ENCODE assay signal across 7 cellular contexts in genomic region chr2:241318830-241319229, GRCh38. TPM values are rescaled to one million over a fixed set of nuclear protein-coding genes. Genes with fewer than 3 reads are reported as not detected.
A peak's percentile ranks its signal among the peaks of the same experiment; 100 is the strongest.
DNase-seq lines count a peak whose midpoint lies in the region; ATAC-seq, FAIRE-seq and TF ChIP-seq lines count a peak whose summit lies in the region.
"Not testable (repeated sequence)": the region's sequence is repeated elsewhere in the genome, so short reads cannot be mapped to it uniquely, and the experiment has no call there.

No MANE protein-coding gene starts in this region.

- POLR2A ChIA-PET in CD8-positive, alpha-beta memory T cell (lab: Charles Lee): not testable (repeated sequence)
- POLR2A ChIA-PET in WTC11 (lab: Charles Lee): interaction anchor here (0.6 kb wide), 1 partner anchor 103 kb away, joined by 3 read pairs; no protein-coding TSS in a partner anchor

- peaks cover 91% of the 10 kb centered on the region for H3K79me2 ChIP-seq in Loucy (ENCODE audit: insufficient read depth, low read length)
- peaks cover 92% of the 10 kb centered on the region for H3K79me2 ChIP-seq in keratinocyte (ENCODE audit: control insufficient read depth, insufficient read depth, low read length)

- H3K4me2 ChIP-seq in Loucy (ENCODE audit: low read depth, low read length, poor library complexity, severe bottlenecking): peak overlapping the region; percentile 96
- peak overlapping the region; percentile 26 for H3K4me2 ChIP-seq in keratinocyte (ENCODE audit: control insufficient read depth, extremely low read depth, insufficient read depth, low read depth, low read length)

- H3K27me3 ChIP-seq in CD8-positive, alpha-beta memory T cell (ENCODE audit: insufficient read depth, low read length, poor library complexity, severe bottlenecking); Loucy (ENCODE audit: insufficient read depth, low read length, poor library complexity, severe bottlenecking); endodermal cell (ENCODE audit: control insufficient read depth, insufficient read depth, low read length, poor library complexity, severe bottlenecking); keratinocyte (ENCODE audit: control insufficient read depth, extremely low read depth, insufficient read depth, low read length): not testable (repeated sequence)

- CTCF ChIA-PET in CD8-positive, alpha-beta memory T cell (lab: Charles Lee); WTC11 (lab: Charles Lee): not testable (repeated sequence)

- H2AFZ ChIP-seq in Loucy (ENCODE audit: low read length); keratinocyte (ENCODE audit: control insufficient read depth, low read length): not testable (repeated sequence)

- H3K27ac ChIP-seq in CD8-positive, alpha-beta memory T cell (ENCODE audit: low read depth, low read length); endodermal cell (ENCODE audit: low read depth, low read length); keratinocyte (ENCODE audit: control insufficient read depth, insufficient read depth, low read length): not testable (repeated sequence)

- not testable (repeated sequence) for TF ChIP-seq CTCF in Loucy (conservative IDR thresholded peaks at IDR 0.05; ENCODE audit: low read length); WTC11 (IDR thresholded peaks at IDR 0.05); endodermal cell (conservative IDR thresholded peaks at IDR 0.05); keratinocyte (optimal IDR thresholded peaks at IDR 0.05 in 1 of 3, IDR thresholded peaks at IDR 0.05 in 1 of 3, conservative IDR thresholded peaks at IDR 0.05 in 1 of 3; ENCODE audit: extremely low read depth in 1 of 3, insufficient read depth in 2 of 3, low read length in 3 of 3); osteocyte (IDR thresholded peaks at IDR 0.05)

- peak overlapping the region in 6 of 7 donors; percentile 0 to 99 (median 97) for H3K4me3 Mint-ChIP-seq in CD8-positive, alpha-beta memory T cell
- H3K4me3 Mint-ChIP-seq in WTC11: peak overlapping the region; percentile 99
- H3K4me3 Mint-ChIP-seq in activated naive CD8-positive, alpha-beta T cell: peak overlapping the region; percentile 97
- peak overlapping the region; percentile 95 for H3K4me3 Mint-ChIP-seq in endodermal cell
- H3K4me3 Mint-ChIP-seq in osteocyte (ENCODE audit: unreplicated experiment): peak overlapping the region; percentile 97

- not testable (repeated sequence) for ATAC-seq in WTC11

- not testable (repeated sequence) for H3K9me2 ChIP-seq in Loucy (replicated peaks; ENCODE audit: low read depth, low read length)

- not testable (repeated sequence) for H3K36me3 ChIP-seq in CD8-positive, alpha-beta memory T cell (ENCODE audit: insufficient read depth, low read length); Loucy (ENCODE audit: insufficient read depth, low read length)
- H3K36me3 ChIP-seq in endodermal cell (ENCODE audit: control insufficient read depth, insufficient read depth, low read length): peaks cover 41% of the 10 kb centered on the region
- peaks cover 0 to 12% of the 10 kb centered on the region in 2 experiments for H3K36me3 ChIP-seq in keratinocyte (ENCODE audit: control insufficient read depth in 2 of 2, extremely low read depth in 1 of 2, insufficient read depth in 2 of 2, low read length in 2 of 2)

- not testable (repeated sequence) for FAIRE-seq in keratinocyte (lab: Jason Lieb, UNC)

- 87 to 92% methylated on average over 4 to 6 of the region's 6 CpGs for WGBS in endodermal cell (ENCODE audit: insufficient coverage in 1 of 2, insufficient read length in 1 of 2), 2 experiments

- dilution Hi-C loops in keratinocyte (cut with MboI; ENCODE audit: extremely low pct_ligation_motif_present, low sequenced_read_pairs): not testable (repeated sequence)

- H4K20me1 ChIP-seq in Loucy (ENCODE audit: insufficient read depth, low read length, poor library complexity, severe bottlenecking): peaks cover 73% of the 10 kb centered on the region
- H4K20me1 ChIP-seq in keratinocyte (ENCODE audit: control insufficient read depth, extremely low read depth, insufficient read depth, low read length): not testable (repeated sequence)

- H3K9me3 ChIP-seq in CD8-positive, alpha-beta memory T cell (ENCODE audit: low read length); Loucy (ENCODE audit: insufficient read depth, low read depth, low read length); endodermal cell (ENCODE audit: control insufficient read depth, low read length); keratinocyte (ENCODE audit: control insufficient read depth, low read depth, low read length): not testable (repeated sequence)

- not testable (repeated sequence) for H3K27me3 Mint-ChIP-seq in CD8-positive, alpha-beta memory T cell; WTC11 (ENCODE audit: low read depth); activated naive CD8-positive, alpha-beta T cell; endodermal cell (ENCODE audit: insufficient read depth); osteocyte (ENCODE audit: unreplicated experiment)

- H3K9ac ChIP-seq in Loucy (ENCODE audit: low read depth, low read length, poor library complexity, severe bottlenecking): peak overlapping the region; percentile 100
- H3K9ac ChIP-seq in endodermal cell (ENCODE audit: extremely low read depth, low read length, poor library complexity, severe bottlenecking); keratinocyte (ENCODE audit: control insufficient read depth, extremely low read depth, insufficient read depth, low read length): not testable (repeated sequence)

- peaks cover 65 to 77% (median 72%) of the 10 kb centered on the region in 3 donors for H3K4me1 Mint-ChIP-seq in CD8-positive, alpha-beta memory T cell
- peaks cover 56% of the 10 kb centered on the region for H3K4me1 Mint-ChIP-seq in WTC11
- H3K4me1 Mint-ChIP-seq in activated naive CD8-positive, alpha-beta T cell (ENCODE audit: low read depth): peaks cover 57% of the 10 kb centered on the region
- H3K4me1 Mint-ChIP-seq in endodermal cell: peaks cover 55% of the 10 kb centered on the region
- H3K4me1 Mint-ChIP-seq in osteocyte (ENCODE audit: unreplicated experiment): peaks cover 64% of the 10 kb centered on the region

- peaks cover 0 to 60% (median 4%) of the 10 kb centered on the region in 3 donors for H3K36me3 Mint-ChIP-seq in CD8-positive, alpha-beta memory T cell
- H3K36me3 Mint-ChIP-seq in WTC11: peaks cover 17% of the 10 kb centered on the region
- H3K36me3 Mint-ChIP-seq in activated naive CD8-positive, alpha-beta T cell: peaks cover 15% of the 10 kb centered on the region
- H3K36me3 Mint-ChIP-seq in endodermal cell (ENCODE audit: low read depth): peaks cover 25% of the 10 kb centered on the region
- peaks cover 18% of the 10 kb centered on the region for H3K36me3 Mint-ChIP-seq in osteocyte (ENCODE audit: unreplicated experiment)

- not testable (repeated sequence) for H3K9me3 Mint-ChIP-seq in CD8-positive, alpha-beta memory T cell; WTC11; activated naive CD8-positive, alpha-beta T cell (ENCODE audit: low read depth); endodermal cell; osteocyte (ENCODE audit: unreplicated experiment)

- H3F3A ChIP-seq in Loucy (ENCODE audit: low read depth): not testable (repeated sequence)

- H3K4me3 ChIP-seq in CD8-positive, alpha-beta memory T cell (ENCODE audit: low read length); keratinocyte (ENCODE audit: control insufficient read depth in 2 of 3, extremely low read depth in 1 of 3, insufficient read depth in 2 of 3, low read depth in 1 of 3, low read length in 3 of 3): not testable (repeated sequence)
- H3K4me3 ChIP-seq in Loucy (ENCODE audit: low read length, poor library complexity, severe bottlenecking) (peak overlapping the region; percentile 99), endodermal cell (ENCODE audit: low read length) (peak overlapping the region; percentile 99)

- H3K9me1 ChIP-seq in keratinocyte (ENCODE audit: control insufficient read depth, extremely low read depth, insufficient read depth, low read length): not testable (repeated sequence)

- peaks cover 57% of the 10 kb centered on the region for H3K4me1 ChIP-seq in CD8-positive, alpha-beta memory T cell (ENCODE audit: insufficient read depth, low read length)
- H3K4me1 ChIP-seq in Loucy (ENCODE audit: insufficient read depth, low read length, poor library complexity, severe bottlenecking) (peaks cover 63% of the 10 kb centered on the region), keratinocyte (ENCODE audit: control insufficient read depth, extremely low read depth, insufficient read depth, low read length) (peaks cover 28% of the 10 kb centered on the region)
- not testable (repeated sequence) for H3K4me1 ChIP-seq in endodermal cell (ENCODE audit: control insufficient read depth, insufficient read depth, low read length)

- peak overlapping the region in 5 of 8 donors; percentile 6 to 73 (median 31) for H3K27ac Mint-ChIP-seq in CD8-positive, alpha-beta memory T cell
- H3K27ac Mint-ChIP-seq in WTC11: peak overlapping the region; percentile 57
- H3K27ac Mint-ChIP-seq in activated naive CD8-positive, alpha-beta T cell; endodermal cell; osteocyte (ENCODE audit: unreplicated experiment): not testable (repeated sequence)

- DNase-seq in CD8-positive, alpha-beta memory T cell; WTC11 (ENCODE audit: low spot score); endodermal cell; keratinocyte (ENCODE audit: low read depth, low spot score); osteocyte (ENCODE audit: extremely low spot score, unreplicated experiment): not testable (repeated sequence)

RNA-seq across cellular contexts. Expression of gene SEPTIN2, which starts 3.1 kb away (rescaled TPM):
- 100 to 1,000 TPM; 301 to 319 TPM for total RNA-seq in CD8-positive, alpha-beta memory T cell
- polyA plus RNA-seq in CD8-positive, alpha-beta memory T cell: 187 TPM
- total RNA-seq in WTC11 (2021): 347 to 354 TPM (median 353 TPM) in 3 replicates
- 100 to 1,000 TPM; 365 to 380 TPM for total RNA-seq in endodermal cell
- 409 TPM for polyA plus RNA-seq in endodermal cell (2013, experiment 1 of 2)
- polyA plus RNA-seq in endodermal cell (2013, experiment 2 of 2): 399 TPM
- polyA plus RNA-seq in keratinocyte: 324 to 644 TPM (median 510 TPM) in 3 replicates
- polyA plus RNA-seq in keratinocyte (2011; ENCODE audit: low read depth): 185 TPM
- polyA plus RNA-seq in keratinocyte (2011; cell fraction: cytosol; rRNA removed): 277 and 576 TPM in 2 replicates
- 398 and 533 TPM in 2 replicates for polyA plus RNA-seq in keratinocyte (2011; cell fraction: nucleus; rRNA removed)
- polyA plus RNA-seq in keratinocyte (2012; ENCODE audit: low replicate concordance): 94.9 and 264 TPM in 2 replicates
- polyA minus RNA-seq in keratinocyte: 305 to 502 TPM (median 363 TPM) in 3 replicates
- 194 TPM for polyA minus RNA-seq in keratinocyte (2011; cell fraction: cytosol; rRNA and poly(A)+ RNA removed)
- 150 and 330 TPM in 2 replicates for polyA minus RNA-seq in keratinocyte (2011; cell fraction: nucleus; rRNA and poly(A)+ RNA removed)
- total RNA-seq in osteocyte: 547 and 557 TPM in 2 replicates

RNA-seq across cellular contexts. Expression of gene HDLBP, which starts 3.4 kb away (rescaled TPM):
- total RNA-seq in CD8-positive, alpha-beta memory T cell: 100 to 1,000 TPM; 307 to 313 TPM
- polyA plus RNA-seq in CD8-positive, alpha-beta memory T cell: 70.0 TPM
- 330 to 368 TPM (median 346 TPM) in 3 replicates for total RNA-seq in WTC11 (2021)
- 100 to 1,000 TPM; 344 to 374 TPM for total RNA-seq in endodermal cell
- 216 TPM for polyA plus RNA-seq in endodermal cell (2013, experiment 1 of 2)
- 217 TPM for polyA plus RNA-seq in endodermal cell (2013, experiment 2 of 2)
- 266 to 471 TPM (median 289 TPM) in 3 replicates for polyA plus RNA-seq in keratinocyte
- 396 TPM for polyA plus RNA-seq in keratinocyte (2011; ENCODE audit: low read depth)
- polyA plus RNA-seq in keratinocyte (2011; cell fraction: cytosol; rRNA removed): 382 and 489 TPM in 2 replicates
- polyA plus RNA-seq in keratinocyte (2011; cell fraction: nucleus; rRNA removed): 398 and 452 TPM in 2 replicates
- 236 and 353 TPM in 2 replicates for polyA plus RNA-seq in keratinocyte (2012; ENCODE audit: low replicate concordance)
- 439 to 717 TPM (median 544 TPM) in 3 replicates for polyA minus RNA-seq in keratinocyte
- polyA minus RNA-seq in keratinocyte (2011; cell fraction: cytosol; rRNA and poly(A)+ RNA removed): 476 TPM
- polyA minus RNA-seq in keratinocyte (2011; cell fraction: nucleus; rRNA and poly(A)+ RNA removed): 226 and 405 TPM in 2 replicates
- total RNA-seq in osteocyte: 839 and 856 TPM in 2 replicates

RNA-seq across cellular contexts. Expression of gene FARP2, which starts 37.3 kb away (rescaled TPM):
- 10 to 100 TPM; 32.8 to 36.0 TPM for total RNA-seq in CD8-positive, alpha-beta memory T cell
- 10.4 TPM for polyA plus RNA-seq in CD8-positive, alpha-beta memory T cell
- total RNA-seq in WTC11 (2021) (28.2 to 37.8 TPM (median 33.6 TPM) in 3 replicates), endodermal cell (10 to 100 TPM; 36.4 to 51.4 TPM), osteocyte (54.5 and 70.1 TPM in 2 replicates)
- 31.1 TPM for polyA plus RNA-seq in endodermal cell (2013, experiment 1 of 2)
- polyA plus RNA-seq in endodermal cell (2013, experiment 2 of 2): 31.1 TPM
- polyA plus RNA-seq in keratinocyte: 34.8 to 40.0 TPM (median 39.3 TPM) in 3 replicates
- polyA plus RNA-seq in keratinocyte (2011; ENCODE audit: low read depth): 14.7 TPM
- 21.4 and 30.8 TPM in 2 replicates for polyA plus RNA-seq in keratinocyte (2011; cell fraction: cytosol; rRNA removed)
- 46.2 and 46.6 TPM in 2 replicates for polyA plus RNA-seq in keratinocyte (2011; cell fraction: nucleus; rRNA removed)
- polyA plus RNA-seq in keratinocyte (2012; ENCODE audit: low replicate concordance): 17.4 and 30.0 TPM in 2 replicates
- 60.2 to 78.7 TPM (median 68.2 TPM) in 3 replicates for polyA minus RNA-seq in keratinocyte
- polyA minus RNA-seq in keratinocyte (2011; cell fraction: cytosol; rRNA and poly(A)+ RNA removed): 38.4 TPM
- 44.3 and 90.9 TPM in 2 replicates for polyA minus RNA-seq in keratinocyte (2011; cell fraction: nucleus; rRNA and poly(A)+ RNA removed)
